ENCODE assay signal across 20 cellular contexts in the genomic region with DNA sequence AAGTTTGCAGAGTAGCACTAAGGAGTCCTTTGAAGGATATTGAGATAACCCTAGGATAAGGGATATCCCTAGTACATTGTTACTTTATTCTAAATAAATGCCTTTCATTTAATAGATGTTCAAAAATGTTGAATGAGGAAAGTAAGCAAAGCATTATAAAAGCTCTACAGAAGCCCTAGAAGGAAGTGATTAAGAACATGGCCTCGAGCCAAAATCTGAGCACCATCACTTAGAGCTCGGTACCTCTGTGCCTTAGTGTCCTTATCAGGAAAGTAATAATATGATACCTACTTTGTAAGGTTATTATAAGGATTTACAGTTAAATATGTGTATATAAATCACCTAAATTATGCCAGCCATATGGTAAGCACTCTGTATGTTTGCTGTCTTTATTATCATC.
DNase-seq lines count a peak whose midpoint lies in the region; TF ChIP-seq lines count a peak whose summit lies in the region.
"Had no signal": no experiment of that assay in that cellular context is flagged by ENCODE, and none has a peak within 500 bp of the region (broad histone marks: within the 10 kb centered on the region; RNA-seq: fewer than 3 reads in every experiment).

No MANE protein-coding gene starts in this region.

- TF ChIP-seq CTCF in Calu3 (IDR thresholded peaks at IDR 0.05; ENCODE audit: unreplicated experiment): no peak
- TF ChIP-seq CTCF in epithelial cell of esophagus (IDR thresholded peaks at IDR 0.05; ENCODE audit: insufficient read depth, low read depth, low read length, missing control alignments): no peak

- H3K27ac Mint-ChIP-seq in Calu3 (ENCODE audit: unreplicated experiment): no peak overlapping the region
- H3K27ac Mint-ChIP-seq in activated CD4-positive, alpha-beta T cell treated with anti-CD3 and anti-CD28 coated beads, Interleukin-2, amount 10 ng/mL, durations not matched to agents 7 days and 5 days: no peak overlapping the region
- H3K27ac Mint-ChIP-seq: activated naive CD8-positive, alpha-beta T cell had no signal

- H3K36me3 Mint-ChIP-seq in Calu3 (ENCODE audit: insufficient read depth, unreplicated experiment): no peaks in the 10 kb centered on the region
- H3K36me3 Mint-ChIP-seq in activated CD4-positive, alpha-beta T cell treated with anti-CD3 and anti-CD28 coated beads, Interleukin-2, amount 10 ng/mL, durations not matched to agents 7 days and 5 days (ENCODE audit: low read depth): no peaks in the 10 kb centered on the region
- H3K36me3 Mint-ChIP-seq: activated naive CD8-positive, alpha-beta T cell had no signal

- no peaks in the 10 kb centered on the region for H3K9me3 Mint-ChIP-seq in Calu3 (ENCODE audit: low read depth, unreplicated experiment)
- no peaks in the 10 kb centered on the region for H3K9me3 Mint-ChIP-seq in activated CD4-positive, alpha-beta T cell treated with anti-CD3 and anti-CD28 coated beads, Interleukin-2, amount 10 ng/mL, durations not matched to agents 7 days and 5 days

- CTCF ChIA-PET in Calu3 (lab: Charles Lee): no interaction called here
- CTCF ChIA-PET in activated CD4-positive, alpha-beta T cell treated with anti-CD3 and anti-CD28 coated beads, Interleukin-2, amount 10 ng/mL, durations not matched to agents 7 days and 5 days (lab: Charles Lee): no interaction called here

- DNase-seq in Calu3: peak; percentile 30
- peak; percentile 19 for DNase-seq in ELR (ENCODE audit: low read depth)
- peak; percentile 71 for DNase-seq in NCI-H524 treated with DMSO at 0.1 percent for 48 hours (lab: John Stamatoyannopoulos, UW)
- peak; percentile 53 for DNase-seq in epithelial cell of esophagus (ENCODE audit: low read depth)
- no peak for DNase-seq in activated T-cell treated with anti-CD3 and anti-CD28 coated beads for 4 hours
- no peak for DNase-seq in retina
- no peak for DNase-seq in activated CD4-positive, alpha-beta T cell treated with anti-CD3 and anti-CD28 coated beads, Interleukin-2, amount 10 ng/mL, durations not matched to agents 7 days and 5 days
- DNase-seq: activated CD4-positive, CD25-positive, alpha-beta regulatory T cell treated with anti-CD3 and anti-CD28 coated beads, Interleukin-2, amount 50 U/mL, for 72 hours; activated CD8-positive, alpha-beta memory T cell treated with anti-CD3 and anti-CD28 coated beads for 24 hours; colonic mucosa; GDM1; heart right ventricle; MM.1S; NCI-H187; NCI-H446 treated with DMSO at 0.1 percent for 48 hours; stimulated activated CD4-positive, alpha-beta T cell treated with anti-CD3 and anti-CD28 coated beads, Interleukin-12 subunit alpha, Interleukin-12 subunit beta, amount 100 ng/mL, for 4 hours; T1000; trophoblast cell had no signal

- no TSS peak for BruUV-seq in Calu3 (replicated peaks; lab: Mats Ljungman, UMichigan)

- H3K4me3 ChIP-seq in epithelial cell of esophagus (ENCODE audit: low read length): no peak overlapping the region
- H3K4me3 ChIP-seq: colonic mucosa, heart right ventricle, lung had no signal

- H3K4me1 Mint-ChIP-seq in Calu3 (ENCODE audit: low read depth, unreplicated experiment): no peaks in the 10 kb centered on the region
- H3K4me1 Mint-ChIP-seq in activated CD4-positive, alpha-beta T cell treated with anti-CD3 and anti-CD28 coated beads, Interleukin-2, amount 10 ng/mL, durations not matched to agents 7 days and 5 days: no peaks in the 10 kb centered on the region

- POLR2A ChIA-PET in activated CD4-positive, alpha-beta T cell treated with anti-CD3 and anti-CD28 coated beads, Interleukin-2, amount 10 ng/mL, durations not matched to agents 7 days and 5 days (lab: Charles Lee): no interaction called here

- no peak overlapping the region for H3K4me3 Mint-ChIP-seq in Calu3 (ENCODE audit: low read depth, unreplicated experiment)
- H3K4me3 Mint-ChIP-seq in activated CD4-positive, alpha-beta T cell treated with anti-CD3 and anti-CD28 coated beads, Interleukin-2, amount 10 ng/mL, durations not matched to agents 7 days and 5 days: no peak overlapping the region
- H3K4me3 Mint-ChIP-seq: activated naive CD8-positive, alpha-beta T cell had no signal

- intact Hi-C loops in Calu3 (cut with micrococcal nuclease; ENCODE audit: unreplicated experiment): no loop called here

- no peaks in the 10 kb centered on the region for H3K27me3 Mint-ChIP-seq in Calu3 (ENCODE audit: unreplicated experiment)
- H3K27me3 Mint-ChIP-seq in activated CD4-positive, alpha-beta T cell treated with anti-CD3 and anti-CD28 coated beads, Interleukin-2, amount 10 ng/mL, durations not matched to agents 7 days and 5 days: no peaks in the 10 kb centered on the region
- H3K27me3 Mint-ChIP-seq: activated naive CD8-positive, alpha-beta T cell had no signal

Comparison
In these comparisons a context has a peak if more than half of its experiments do, and no peak if none do; other contexts are left out.
1. DNase-seq: peak in Calu3 (single experiment), ELR (single experiment), NCI-H524 treated with DMSO at 0.1 percent for 48 hours (single experiment) and epithelial cell of esophagus (single experiment); none in activated T-cell treated with anti-CD3 and anti-CD28 coated beads for 4 hours (single experiment), retina (single experiment) and activated CD4-positive, alpha-beta T cell treated with anti-CD3 and anti-CD28 coated beads, Interleukin-2, amount 10 ng/mL, durations not matched to agents 7 days and 5 days (single experiment).